In genomic region chr17:1091885-1092284, GRCh38 we compare ENCODE assay signal across 20 cellular contexts.
DNase-seq lines count a peak whose midpoint lies in the region; ATAC-seq and TF ChIP-seq lines count a peak whose summit lies in the region.
"Had no signal": no experiment of that assay in that cellular context is flagged by ENCODE, and none has a peak within 500 bp of the region (broad histone marks: within the 10 kb centered on the region; RNA-seq: fewer than 3 reads in every experiment).

No MANE protein-coding gene starts in this region.

- H3K79me2 ChIP-seq in OCI-LY7 (ENCODE audit: insufficient read depth, low read depth, low read length), result no peaks in the 10 kb centered on the region

- CTCF ChIA-PET in OCI-LY7 (lab: Charles Lee; ENCODE audit: unreplicated experiment), result no interaction called here

- TF ChIP-seq CTCF in RWPE2 (IDR thresholded peaks at IDR 0.05; ENCODE audit: poor library complexity, severe bottlenecking) (no peak), foreskin keratinocyte (conservative IDR thresholded peaks at IDR 0.05) (no peak), upper lobe of left lung (IDR thresholded peaks at IDR 0.05) (no peak), OCI-LY7 (conservative IDR thresholded peaks at IDR 0.05; ENCODE audit: low read length) (no peak)

- WGBS in upper lobe of left lung, 2 donors, result 64 to 73% methylated on average over 10 to 14 of the region's 14 CpGs

- no TSS peak for BruUV-seq in OCI-LY7 (replicated peaks; lab: Mats Ljungman, UMichigan)

- no peaks in the 10 kb centered on the region for H3K9me3 Mint-ChIP-seq in stimulated activated effector memory CD8-positive, alpha-beta T cell treated with anti-CD3 and anti-CD28 coated beads, Interleukin-12 subunit alpha, Interleukin-12 subunit beta, amount 100 ng/mL, for 72 hours
- H3K9me3 Mint-ChIP-seq: activated T-helper 2 cell treated with anti-CD3 and anti-CD28 coated beads, Interferon-gamma antibody, Interleukin-2, Interleukin-4, amounts not matched to agents 10 μg/mL and 5 μg/mL and 100 μg/mL, durations not matched to agents 14 hours and 24 hours and 36 hours had no signal

- TF ChIP-seq EP300 in upper lobe of left lung (IDR thresholded peaks at IDR 0.05), result no peak

- H3K4me2 ChIP-seq in OCI-LY7 (ENCODE audit: low read length), result no peak overlapping the region

- H4K20me1 ChIP-seq in OCI-LY7 (ENCODE audit: insufficient read depth, low read length), result no peaks in the 10 kb centered on the region

- H3K9me3 ChIP-seq in RWPE2 (ENCODE audit: severe bottlenecking) (no peaks in the 10 kb centered on the region), upper lobe of left lung (no peaks in the 10 kb centered on the region), OCI-LY7 (ENCODE audit: low read length) (no peaks in the 10 kb centered on the region)
- H3K9me3 ChIP-seq: MG63 had no signal

- H3K27ac ChIP-seq in RWPE2 (ENCODE audit: poor library complexity, severe bottlenecking) (peak overlapping the region; percentile 12), foreskin keratinocyte (no peak overlapping the region), upper lobe of left lung (peak overlapping the region in 3 of 4 donors; percentile 2 to 85 (median 77)), OCI-LY7 (ENCODE audit: low read depth, low read length, poor library complexity, severe bottlenecking) (no peak overlapping the region)
- H3K27ac ChIP-seq: brain microvascular endothelial cell had no signal

- ATAC-seq in RWPE2 (ENCODE audit: low read depth) (peak; percentile 33; the same call in 1 of the 3 replicates), foreskin keratinocyte (peak; percentile 56), upper lobe of left lung (ENCODE audit: low FRiP score in 2 of 2) (no peak), HG02870 (IDR thresholded peaks at IDR 0.05; ENCODE audit: unreplicated experiment) (no peak)
- ATAC-seq in stimulated activated effector memory CD8-positive, alpha-beta T cell treated with anti-CD3 and anti-CD28 coated beads, Interleukin-12 subunit alpha, Interleukin-12 subunit beta, amount 100 ng/mL, for 72 hours, result no peak
- ATAC-seq: activated CD8-positive, alpha-beta memory T cell treated with anti-CD3 and anti-CD28 coated beads, Interleukin-2, amount 10 ng/mL, durations not matched to agents 7 days and 5 days; right cardiac atrium had no signal

- H3K4me3 Mint-ChIP-seq in stimulated activated effector memory CD8-positive, alpha-beta T cell treated with anti-CD3 and anti-CD28 coated beads, Interleukin-12 subunit alpha, Interleukin-12 subunit beta, amount 100 ng/mL, for 72 hours, result no peak overlapping the region
- H3K4me3 Mint-ChIP-seq: activated CD8-positive, alpha-beta memory T cell treated with anti-CD3 and anti-CD28 coated beads, Interleukin-2, amount 10 ng/mL, durations not matched to agents 7 days and 5 days; B cell had no signal

- peaks cover 16% of the 10 kb centered on the region for H3K4me1 ChIP-seq in RWPE2 (ENCODE audit: insufficient read depth, poor library complexity, severe bottlenecking)
- H3K4me1 ChIP-seq in foreskin keratinocyte, result peaks cover 3% of the 10 kb centered on the region
- H3K4me1 ChIP-seq in upper lobe of left lung, result peaks cover 22 to 83% (median 56%) of the 10 kb centered on the region in 4 donors
- H3K4me1 ChIP-seq in OCI-LY7 (ENCODE audit: insufficient read depth, low read length, poor library complexity, severe bottlenecking), result no peaks in the 10 kb centered on the region

- H3K4me1 Mint-ChIP-seq in stimulated activated effector memory CD8-positive, alpha-beta T cell treated with anti-CD3 and anti-CD28 coated beads, Interleukin-12 subunit alpha, Interleukin-12 subunit beta, amount 100 ng/mL, for 72 hours, result peaks cover 11% of the 10 kb centered on the region

- intact Hi-C loops in OCI-LY7 (cut with micrococcal nuclease; ENCODE audit: unreplicated experiment), result no loop called here

- no peak overlapping the region for H3K27ac Mint-ChIP-seq in stimulated activated effector memory CD8-positive, alpha-beta T cell treated with anti-CD3 and anti-CD28 coated beads, Interleukin-12 subunit alpha, Interleukin-12 subunit beta, amount 100 ng/mL, for 72 hours
- H3K27ac Mint-ChIP-seq: activated T-helper 2 cell treated with anti-CD3 and anti-CD28 coated beads, Interferon-gamma antibody, Interleukin-2, Interleukin-4, amounts not matched to agents 10 μg/mL and 5 μg/mL and 100 μg/mL, durations not matched to agents 14 hours and 24 hours and 36 hours; B cell had no signal

- no peak overlapping the region for H3K4me3 ChIP-seq in RWPE2 (ENCODE audit: severe bottlenecking)
- H3K4me3 ChIP-seq in upper lobe of left lung, result no peak overlapping the region
- no peak overlapping the region for H3K4me3 ChIP-seq in OCI-LY7 (ENCODE audit: low read depth, low read length, poor library complexity, severe bottlenecking)
- H3K4me3 ChIP-seq: lung, MG63 had no signal

- H3K9me2 ChIP-seq in OCI-LY7 (ENCODE audit: insufficient read depth, low read length), result no peaks in the 10 kb centered on the region

- H3K27me3 ChIP-seq in RWPE2 (ENCODE audit: insufficient read depth, poor library complexity, severe bottlenecking) (no peaks in the 10 kb centered on the region), foreskin keratinocyte (no peaks in the 10 kb centered on the region), upper lobe of left lung (no peaks in the 10 kb centered on the region)
- H3K27me3 ChIP-seq: brain microvascular endothelial cell, MG63 had no signal

- H3K36me3 ChIP-seq in RWPE2 (ENCODE audit: low read depth) (peaks cover 28% of the 10 kb centered on the region), upper lobe of left lung (peaks cover 0 to 56% (median 24%) of the 10 kb centered on the region in 4 donors), OCI-LY7 (ENCODE audit: insufficient read depth, low read length) (peaks cover 61% of the 10 kb centered on the region)
- H3K36me3 ChIP-seq: MG63 had no signal

- DNase-seq in NCI-H2171 treated with DMSO at 0.1 percent for 48 hours (lab: John Stamatoyannopoulos, UW) (peak; percentile 41), NCI-H2171 (lab: John Stamatoyannopoulos, UW) (no peak), RWPE2 (ENCODE audit: low spot score) (no peak), foreskin keratinocyte (peak; percentile 33 to 59), upper lobe of left lung (no peak), OCI-LY7 (ENCODE audit: low spot score) (no peak)
- no peak for DNase-seq in stimulated activated effector memory CD8-positive, alpha-beta T cell treated with anti-CD3 and anti-CD28 coated beads, Interleukin-12 subunit alpha, Interleukin-12 subunit beta, amount 100 ng/mL, for 72 hours (ENCODE audit: low spot score in 2 of 2)
- DNase-seq: activated CD4-positive, alpha-beta T cell treated with anti-CD3 and anti-CD28 coated beads for 4 hours; activated CD8-positive, alpha-beta memory T cell treated with anti-CD3 and anti-CD28 coated beads, Interleukin-2, amount 10 ng/mL, durations not matched to agents 7 days and 5 days; brain microvascular endothelial cell; H7; MG63; NCI-H146; NCI-H524; right cardiac atrium; stimulated activated CD4-positive, alpha-beta T cell treated with anti-CD3 and anti-CD28 coated beads, Interleukin-15, amount 100 ng/mL, for 24 hours had no signal

- H3K36me3 Mint-ChIP-seq in stimulated activated effector memory CD8-positive, alpha-beta T cell treated with anti-CD3 and anti-CD28 coated beads, Interleukin-12 subunit alpha, Interleukin-12 subunit beta, amount 100 ng/mL, for 72 hours, result peaks cover 43% of the 10 kb centered on the region

- no peak for TF ChIP-seq POLR2A in upper lobe of left lung (IDR thresholded peaks at IDR 0.05)

- POLR2A ChIA-PET in OCI-LY7 (lab: Charles Lee), result no interaction called here

- no peak overlapping the region for H2AFZ ChIP-seq in OCI-LY7 (ENCODE audit: low read length)

Comparison
In these comparisons a context has a peak if more than half of its experiments do, and no peak if none do; other contexts are left out.
1. DNase-seq: peak in NCI-H2171 treated with DMSO at 0.1 percent for 48 hours (single experiment) and foreskin keratinocyte (2 of 2); none in NCI-H2171 (single experiment), RWPE2 (single experiment), upper lobe of left lung (0 of 2), stimulated activated effector memory CD8-positive, alpha-beta T cell treated with anti-CD3 and anti-CD28 coated beads, Interleukin-12 subunit alpha, Interleukin-12 subunit beta, amount 100 ng/mL, for 72 hours (0 of 2) and OCI-LY7 (single experiment).
2. ATAC-seq: peak in RWPE2 (single experiment) and foreskin keratinocyte (single experiment); none in upper lobe of left lung (0 of 2), stimulated activated effector memory CD8-positive, alpha-beta T cell treated with anti-CD3 and anti-CD28 coated beads, Interleukin-12 subunit alpha, Interleukin-12 subunit beta, amount 100 ng/mL, for 72 hours (single experiment) and HG02870 (single experiment).
3. H3K27ac ChIP-seq: peak in RWPE2 (single experiment) and upper lobe of left lung (3 of 4); none in foreskin keratinocyte (single experiment) and OCI-LY7 (single experiment).